In genomic region chr9:70607329-70607728, GRCh38 we compare ENCODE assay signal across 15 cellular contexts.
DNase-seq lines count a peak whose midpoint lies in the region; ATAC-seq and TF ChIP-seq lines count a peak whose summit lies in the region.
"Had no signal": no experiment of that assay in that cellular context is flagged by ENCODE, and none has a peak within 500 bp of the region (broad histone marks: within the 10 kb centered on the region; RNA-seq: fewer than 3 reads in every experiment).

No MANE protein-coding gene starts in this region.

- no peaks in the 10 kb centered on the region for H4K20me1 ChIP-seq in BLaER1
- no peaks in the 10 kb centered on the region for H4K20me1 ChIP-seq in GM23338 (replicated peaks; ENCODE audit: insufficient read depth)
- H4K20me1 ChIP-seq in OCI-LY7 (ENCODE audit: insufficient read depth, low read length): no peaks in the 10 kb centered on the region

- H3K4me2 ChIP-seq in BLaER1 (peak overlapping the region; percentile 27; the same call in 1 of the 2 replicates), GM23338 (no peak overlapping the region), OCI-LY7 (ENCODE audit: low read length) (no peak overlapping the region), mesenchymal stem cell (ENCODE audit: low read length, poor library complexity, severe bottlenecking) (no peak overlapping the region)

- H3K23ac ChIP-seq in mesenchymal stem cell (ENCODE audit: low read length in 2 of 2): no peak overlapping the region

- H3K79me2 ChIP-seq in GM23338 (replicated peaks; ENCODE audit: insufficient read depth) (no peaks in the 10 kb centered on the region), OCI-LY7 (ENCODE audit: insufficient read depth, low read depth, low read length) (no peaks in the 10 kb centered on the region)

- CTCF ChIA-PET in OCI-LY7 (lab: Charles Lee; ENCODE audit: unreplicated experiment): no interaction called here

- no peak overlapping the region for H2BK12ac ChIP-seq in mesenchymal stem cell (ENCODE audit: low read length in 2 of 2)

- no peak overlapping the region for H3K27ac Mint-ChIP-seq in GM23338
- H3K27ac Mint-ChIP-seq: T-helper 1 cell treated with Interleukin-12 subunit alpha and Interleukin-12 subunit beta and Interleukin-4 antibody, amounts not matched to agents 30 μg/mL and 1 μg/mL, for 36 hours had no signal

- H3K27ac ChIP-seq in BLaER1 (no peak overlapping the region), GM23338 (ENCODE audit: low read depth) (no peak overlapping the region), OCI-LY7 (ENCODE audit: low read depth, low read length, poor library complexity, severe bottlenecking) (peak overlapping the region; percentile 52), mesenchymal stem cell (ENCODE audit: low read length, poor library complexity, severe bottlenecking) (no peak overlapping the region), aorta (ENCODE audit: low read depth in 1 of 2, low read length in 2 of 2) (no peak overlapping the region)

- WGBS in mesenchymal stem cell: 92% methylated on average over 3 of the region's 5 CpGs
- WGBS in aorta, 2 donors: 97% methylated on average over 5 of the region's 5 CpGs

- H3F3A ChIP-seq in GM23338 (replicated peaks; ENCODE audit: low read depth): 0 out of 2 replicates have a peak, but pooled peaks cover 4% of the 10 kb centered on the region

- no peak overlapping the region for H3K4me3 Mint-ChIP-seq in GM23338
- H3K4me3 Mint-ChIP-seq: T-helper 1 cell treated with Interleukin-12 subunit alpha and Interleukin-12 subunit beta and Interleukin-4 antibody, amounts not matched to agents 30 μg/mL and 1 μg/mL, for 36 hours had no signal

- no peaks in the 10 kb centered on the region for H3K79me1 ChIP-seq in mesenchymal stem cell (replicated peaks; ENCODE audit: low read length, poor library complexity, severe bottlenecking)

- H2BK15ac ChIP-seq in mesenchymal stem cell (ENCODE audit: low read depth, poor library complexity, severe bottlenecking): no peak overlapping the region

- H3K9me3 ChIP-seq in BLaER1 (peaks cover 19% of the 10 kb centered on the region), OCI-LY7 (ENCODE audit: low read length) (peaks cover 9% of the 10 kb centered on the region; the same call in 1 of the 2 replicates), mesenchymal stem cell (ENCODE audit: control insufficient read depth, low read length) (no peaks in the 10 kb centered on the region), aorta (ENCODE audit: control insufficient read depth, low read length) (no peaks in the 10 kb centered on the region)

- no peak overlapping the region for H2AK5ac ChIP-seq in mesenchymal stem cell (ENCODE audit: low read length, severe bottlenecking)

- H2BK120ac ChIP-seq in mesenchymal stem cell (ENCODE audit: low read depth, low read length): no peak overlapping the region

- H3K4me1 Mint-ChIP-seq in GM23338: peaks cover 11% of the 10 kb centered on the region

- peak overlapping the region; percentile 2 for H4K8ac ChIP-seq in mesenchymal stem cell (ENCODE audit: low read length)

- DNase-seq in GM23338 (ENCODE audit: low spot score) (no peak), OCI-LY7 (ENCODE audit: low spot score) (no peak), mesenchymal stem cell (no peak), aorta (no peak), HPDE6-E6E7 (ENCODE audit: extremely low spot score) (no peak)
- no peak for DNase-seq in stimulated activated naive CD8-positive, alpha-beta T cell treated with anti-CD3 and anti-CD28 coated beads, Interleukin-15, Interleukin-2, amounts not matched to agents 100 U/mL and 50 U/mL, for 24 hours
- no peak for DNase-seq in activated CD8-positive, alpha-beta memory T cell treated with anti-CD3 and anti-CD28 coated beads, Interleukin-2, amount 50 U/mL, for 48 hours
- DNase-seq: COR-L47, DMS 273 treated with DMSO at 0.1 percent for 48 hours, NCI-H1417 treated with DMSO at 0.1 percent for 48 hours, NCI-H1930, NCI-H748 treated with DMSO at 0.1 percent for 48 hours, PC-3 had no signal

- H2BK5ac ChIP-seq in mesenchymal stem cell (ENCODE audit: low read depth, low read length, poor library complexity, severe bottlenecking): no peak overlapping the region

- ATAC-seq in GM23338: no peak
- no peak for ATAC-seq in stimulated activated naive CD8-positive, alpha-beta T cell treated with anti-CD3 and anti-CD28 coated beads, Interleukin-15, Interleukin-2, amounts not matched to agents 100 U/mL and 50 U/mL, for 24 hours
- no peak for ATAC-seq in aorta (ENCODE audit: low FRiP score)
- ATAC-seq: PC-3 had no signal

- no peaks in the 10 kb centered on the region for H3K9me3 Mint-ChIP-seq in GM23338
- H3K9me3 Mint-ChIP-seq: T-helper 1 cell treated with Interleukin-12 subunit alpha and Interleukin-12 subunit beta and Interleukin-4 antibody, amounts not matched to agents 30 μg/mL and 1 μg/mL, for 36 hours had no signal

- H3K14ac ChIP-seq in mesenchymal stem cell (ENCODE audit: low read length in 2 of 2): no peak overlapping the region

- H3K36me3 ChIP-seq in BLaER1 (no peaks in the 10 kb centered on the region), GM23338 (ENCODE audit: insufficient read depth) (no peaks in the 10 kb centered on the region; the same call in 1 of the 2 replicates), OCI-LY7 (ENCODE audit: insufficient read depth, low read length) (peaks cover 5% of the 10 kb centered on the region; the same call in 1 of the 2 replicates), mesenchymal stem cell (ENCODE audit: control insufficient read depth in 1 of 2, insufficient read depth in 2 of 2, low read depth in 1 of 2, low read length in 2 of 2) (no peaks in the 10 kb centered on the region), aorta (ENCODE audit: control insufficient read depth in 1 of 2, insufficient read depth in 2 of 2, low read length in 1 of 2) (no peaks in the 10 kb centered on the region)

- H3K36me3 Mint-ChIP-seq in GM23338 (ENCODE audit: low read depth): no peaks in the 10 kb centered on the region

- H3K4me3 ChIP-seq in BLaER1 (no peak overlapping the region), GM23338 (no peak overlapping the region), OCI-LY7 (ENCODE audit: low read depth, low read length, poor library complexity, severe bottlenecking) (peak overlapping the region; percentile 9), mesenchymal stem cell (ENCODE audit: insufficient read depth in 1 of 2, low read depth in 1 of 2, low read length in 2 of 2) (no peak overlapping the region), aorta (ENCODE audit: low read length in 2 of 2) (no peak overlapping the region)

- H2AFZ ChIP-seq in GM23338: peak overlapping the region; percentile 18; the same call in 1 of the 2 replicates
- peak overlapping the region; percentile 84; the same call in 1 of the 2 replicates for H2AFZ ChIP-seq in OCI-LY7 (ENCODE audit: low read length)
- no peak overlapping the region for H2AFZ ChIP-seq in mesenchymal stem cell (ENCODE audit: low read depth, low read length)

- TF ChIP-seq CTCF in GM23338 (conservative IDR thresholded peaks at IDR 0.05; ENCODE audit: low read depth in 2 of 2) (no peak), OCI-LY7 (conservative IDR thresholded peaks at IDR 0.05; ENCODE audit: low read length) (no peak)

- H3K9me2 ChIP-seq in GM23338 (ENCODE audit: insufficient read depth) (no peaks in the 10 kb centered on the region), OCI-LY7 (ENCODE audit: insufficient read depth, low read length) (no peaks in the 10 kb centered on the region)

- BruUV-seq in OCI-LY7 (replicated peaks; lab: Mats Ljungman, UMichigan): no TSS peak

- H3K27me3 ChIP-seq in BLaER1: no peaks in the 10 kb centered on the region
- H3K27me3 ChIP-seq in GM23338 (ENCODE audit: insufficient read depth): no peaks in the 10 kb centered on the region
- H3K27me3 ChIP-seq in mesenchymal stem cell (ENCODE audit: control insufficient read depth in 1 of 2, insufficient read depth in 1 of 2, low read length in 2 of 2): peaks cover 0 to 10% of the 10 kb centered on the region in 2 experiments
- no peaks in the 10 kb centered on the region for H3K27me3 ChIP-seq in aorta (ENCODE audit: control insufficient read depth in 1 of 2, insufficient read depth in 2 of 2, low read length in 1 of 2)

- no peak overlapping the region for H3K4ac ChIP-seq in mesenchymal stem cell (ENCODE audit: low read depth in 1 of 2, low read length in 2 of 2)

- no peak overlapping the region for H4K91ac ChIP-seq in mesenchymal stem cell (ENCODE audit: low read length)

- H3K9ac ChIP-seq in BLaER1: no peak overlapping the region
- H3K9ac ChIP-seq in mesenchymal stem cell (ENCODE audit: low read length): no peak overlapping the region

- H3K27me3 Mint-ChIP-seq in GM23338 (ENCODE audit: insufficient read depth, low read depth, poor library complexity): no peaks in the 10 kb centered on the region

- H3K4me1 ChIP-seq in BLaER1 (peaks cover 10% of the 10 kb centered on the region), GM23338 (ENCODE audit: insufficient read depth) (0 out of 2 replicates have a peak, but pooled peaks cover 4% of the 10 kb centered on the region), OCI-LY7 (ENCODE audit: insufficient read depth, low read length, poor library complexity, severe bottlenecking) (peaks cover 40% of the 10 kb centered on the region), mesenchymal stem cell (ENCODE audit: control insufficient read depth, insufficient read depth, low read depth, low read length) (no peaks in the 10 kb centered on the region), aorta (ENCODE audit: control insufficient read depth in 1 of 2, insufficient read depth in 2 of 2, low read length in 2 of 2) (peaks cover 4% of the 10 kb centered on the region in 2 donors)

- no peak overlapping the region for H3K18ac ChIP-seq in mesenchymal stem cell (ENCODE audit: low read depth in 1 of 2, low read length in 2 of 2)

- intact Hi-C loops in OCI-LY7 (cut with micrococcal nuclease; ENCODE audit: unreplicated experiment): loop anchor here (10.0 kb wide), 1 partner anchor 353 kb away; the partner anchor contains the start of gene SMC5
- intact Hi-C loops in aorta (cut with DNase I): loop anchor here (10.0 kb wide), 2 partner anchors 333 to 633 kb away; no protein-coding TSS in a partner anchor

- POLR2A ChIA-PET in OCI-LY7 (lab: Charles Lee): interaction anchor here (0.6 kb wide), 1 partner anchor 814 kb away, joined by 3 read pairs; no protein-coding TSS in a partner anchor

TF ChIP-seq in GM23338, 12 proteins besides CTCF, POLR2A, EP300 and RAD21 (continues in another document):
- TF ChIP-seq ZNF114 (CRISPR knock-in tag; IDR thresholded peaks at IDR 0.05): no peak
- no peak for TF ChIP-seq ZNF331 (CRISPR knock-in tag; IDR thresholded peaks at IDR 0.05; ENCODE audit: low read depth)
- no peak for TF ChIP-seq STAT1 (IDR thresholded peaks at IDR 0.05; ENCODE audit: unreplicated experiment)
- no peak for TF ChIP-seq ETS1 (IDR thresholded peaks at IDR 0.05)
